8 cellular contexts compared by ENCODE assay signal in genomic region chrX:25144043-25144940, GRCh38.
DNase-seq lines count a peak whose midpoint lies in the region; ATAC-seq and TF ChIP-seq lines count a peak whose summit lies in the region.

No MANE protein-coding gene starts in this region.

- CTCF ChIA-PET in MCF 10A (lab: Yijun Ruan, JAX) = interaction anchor here (0.6 to 7.5 kb wide), 56 partner anchors 9 to 1873 kb away, joined by 3 to 198 read pairs (median 3); no protein-coding TSS in a partner anchor

- no peaks in the 10 kb centered on the region for H3K36me3 Mint-ChIP-seq in MCF 10A (ENCODE audit: insufficient read depth, unreplicated experiment)

- peak; percentile 74 for TF ChIP-seq CTCF in MCF 10A (IDR thresholded peaks at IDR 0.05; ENCODE audit: unreplicated experiment)

- H3K27me3 Mint-ChIP-seq in MCF 10A (ENCODE audit: insufficient read depth, unreplicated experiment) = peaks cover under 1% of the 10 kb centered on the region

- H3K4me1 Mint-ChIP-seq in MCF 10A (ENCODE audit: insufficient read depth, unreplicated experiment) = no peaks in the 10 kb centered on the region

- ATAC-seq in HG03439 (IDR thresholded peaks at IDR 0.05; ENCODE audit: unreplicated experiment) = no peak

- no TSS peak for BruUV-seq in MCF 10A (replicated peaks; lab: Mats Ljungman, UMichigan)

- POLR2A ChIA-PET in MCF 10A (lab: Yijun Ruan, JAX) = interaction anchor here (0.7 to 1.3 kb wide), 2 partner anchors 304 to 306 kb away, joined by 3 to 5 read pairs; no protein-coding TSS in a partner anchor

- no peak overlapping the region for H3K27ac Mint-ChIP-seq in MCF 10A (ENCODE audit: low read depth, unreplicated experiment)

- DNase-seq in GM04504 (ENCODE audit: low read depth) (peak; percentile 15), Kasumi-1 (lab: John Stamatoyannopoulos, UW) (peak; percentile 17 to 40), SW480 (ENCODE audit: low spot score) (peak; percentile 18), MCF 10A (ENCODE audit: unreplicated experiment) (peak; percentile 60), islet precursor cell (peak; percentile 65), middle frontal gyrus (ENCODE audit: extremely low spot score, low spot score) (no peak)
- DNase-seq in stimulated activated CD4-positive, alpha-beta T cell treated with anti-CD3 and anti-CD28 coated beads, Interleukin-15, amount 100 ng/mL, for 24 hours = peak; percentile 55

- intact Hi-C loops in MCF 10A (cut with micrococcal nuclease) = loop anchor here (1.0 to 5.0 kb wide), 5 partner anchors 109 to 747 kb away; no protein-coding TSS in a partner anchor

- peak overlapping the region; percentile 54 for H3K4me3 Mint-ChIP-seq in MCF 10A (ENCODE audit: unreplicated experiment)

- no peaks in the 10 kb centered on the region for H3K9me3 Mint-ChIP-seq in MCF 10A (ENCODE audit: unreplicated experiment)
